In the genomic region with DNA sequence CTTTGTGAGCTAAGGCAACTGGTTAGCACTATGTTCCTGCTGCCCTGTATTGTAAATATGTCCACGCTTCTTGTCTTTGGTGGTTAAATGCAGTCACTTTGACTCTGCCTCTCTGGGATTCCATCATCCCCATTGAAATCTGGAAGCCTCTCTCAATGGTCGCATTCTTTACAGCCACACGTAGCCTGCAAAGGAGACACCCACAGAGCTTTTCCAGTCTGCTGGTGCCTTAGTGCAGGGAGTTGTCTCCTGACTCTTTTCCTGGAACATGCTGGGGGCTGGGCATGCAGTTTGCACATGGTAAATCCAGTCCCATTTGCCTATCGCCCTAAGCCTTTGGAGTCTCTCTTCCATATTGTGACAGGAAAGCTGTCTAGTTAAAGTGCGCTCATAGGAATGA, we compare ENCODE assay signal across 1 cellular context.
TF ChIP-seq lines count a peak whose summit lies in the region.

No MANE protein-coding gene starts in this region.

TF ChIP-seq in WTC11, 78 proteins besides CTCF, POLR2A, EP300 and RAD21 (continued from another document):
- TF ChIP-seq FOXP1 (CRISPR knock-in tag; IDR thresholded peaks at IDR 0.05; ENCODE audit: borderline replicate concordance) (no peak), TEAD1 (CRISPR knock-in tag; IDR thresholded peaks at IDR 0.05) (no peak), NR1H2 (CRISPR knock-in tag; IDR thresholded peaks at IDR 0.05) (no peak)
